In the genomic region with DNA sequence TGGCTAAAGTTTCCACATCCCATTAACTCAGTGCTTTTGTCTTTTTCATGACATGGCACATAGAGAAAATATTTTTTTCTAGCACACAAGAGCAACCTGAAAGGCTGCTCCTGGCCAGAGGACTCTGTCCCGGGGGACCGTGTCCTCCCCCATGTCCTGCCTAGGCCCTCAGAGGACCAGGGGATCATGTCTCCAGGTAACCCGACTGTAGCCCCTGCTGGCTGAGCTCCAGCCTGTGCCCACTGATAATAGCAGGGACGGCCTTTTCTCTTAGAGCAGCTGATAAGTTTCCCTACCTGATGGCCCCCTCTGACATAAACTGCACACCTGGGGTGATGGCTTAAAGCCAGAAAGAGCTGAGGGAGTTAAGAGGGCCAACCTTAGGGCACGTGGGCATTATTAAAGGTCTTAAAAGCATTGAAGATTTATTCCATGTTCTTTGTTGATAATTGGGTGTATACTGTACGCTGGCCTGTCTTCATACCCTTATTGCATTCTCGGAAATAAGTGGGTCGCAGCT, we compare ENCODE assay signal across 24 cellular contexts. TPM values are rescaled to one million over a fixed set of nuclear protein-coding genes. Genes with fewer than 3 reads are reported as not detected.
DNase-seq lines count a peak whose midpoint lies in the region; ATAC-seq, FAIRE-seq and TF ChIP-seq lines count a peak whose summit lies in the region.
"Had no signal": no experiment of that assay in that cellular context is flagged by ENCODE, and none has a peak within 500 bp of the region (broad histone marks: within the 10 kb centered on the region; RNA-seq: fewer than 3 reads in every experiment).

No MANE protein-coding gene starts in this region.

- no peak overlapping the region for H3K4me3 Mint-ChIP-seq in Caco-2 (ENCODE audit: unreplicated experiment)
- H3K4me3 Mint-ChIP-seq in activated naive CD4-positive, alpha-beta T cell treated with anti-CD3 and anti-CD28 coated beads, Interleukin-2, amount 10 ng/mL, durations not matched to agents 7 days and 5 days: no peak overlapping the region
- H3K4me3 Mint-ChIP-seq: CD4-positive, alpha-beta T cell had no signal

- peaks cover 9% of the 10 kb centered on the region; the same call in 1 of the 2 replicates for H3K4me1 ChIP-seq in Caco-2
- H3K4me1 ChIP-seq in pancreas: peaks cover 27 to 38% (median 36%) of the 10 kb centered on the region in 3 donors
- peaks cover 0 to 21% (median 2%) of the 10 kb centered on the region in 4 donors for H3K4me1 ChIP-seq in Peyer's patch

- POLR2A ChIA-PET in Caco-2 (lab: Charles Lee): interaction anchor here (0.6 to 1.0 kb wide), 2 partner anchors 39 to 146 kb away, joined by 3 read pairs; partner anchors contain the start of genes C9orf43 and POLE3

- intact Hi-C loops in Caco-2 (cut with micrococcal nuclease; ENCODE audit: unreplicated experiment): no loop called here
- intact Hi-C loops in pancreas (cut with DNase I): no loop called here

- no peak for FAIRE-seq in pancreas (lab: Jason Lieb, UNC)
- FAIRE-seq: GM12891 had no signal

- no peaks in the 10 kb centered on the region for H3K9me3 ChIP-seq in Caco-2
- no peaks in the 10 kb centered on the region for H3K9me3 ChIP-seq in pancreas
- no peaks in the 10 kb centered on the region for H3K9me3 ChIP-seq in Peyer's patch
- H3K9me3 ChIP-seq: BLaER1, HAP-1, SK-N-SH had no signal

- H3K36me3 Mint-ChIP-seq in Caco-2 (ENCODE audit: insufficient read depth, unreplicated experiment): peaks cover 38% of the 10 kb centered on the region
- H3K36me3 Mint-ChIP-seq in activated naive CD4-positive, alpha-beta T cell treated with anti-CD3 and anti-CD28 coated beads, Interleukin-2, amount 10 ng/mL, durations not matched to agents 7 days and 5 days: peaks cover 4% of the 10 kb centered on the region

- 29 to 44% methylated on average over 8 of the region's 8 CpGs for WGBS in pancreas, 2 donors

- H3K27me3 ChIP-seq in Caco-2 (replicated peaks; ENCODE audit: control insufficient read depth, insufficient read depth, low read length): no peaks in the 10 kb centered on the region
- no peaks in the 10 kb centered on the region for H3K27me3 ChIP-seq in pancreas
- no peaks in the 10 kb centered on the region for H3K27me3 ChIP-seq in Peyer's patch
- H3K27me3 ChIP-seq: BLaER1 had no signal

- H3K27ac Mint-ChIP-seq in Caco-2 (ENCODE audit: unreplicated experiment): no peak overlapping the region
- no peak overlapping the region for H3K27ac Mint-ChIP-seq in activated naive CD4-positive, alpha-beta T cell treated with anti-CD3 and anti-CD28 coated beads, Interleukin-2, amount 10 ng/mL, durations not matched to agents 7 days and 5 days
- H3K27ac Mint-ChIP-seq: CD4-positive, alpha-beta T cell had no signal

- H3K4me3 ChIP-seq in Caco-2 (ENCODE audit: low read depth, low read length) (no peak overlapping the region), pancreas (no peak overlapping the region), Peyer's patch (no peak overlapping the region)
- H3K4me3 ChIP-seq: BLaER1, GM23248, HAP-1 had no signal

- CTCF ChIA-PET in Caco-2 (lab: Charles Lee): no interaction called here
- CTCF ChIA-PET in activated naive CD4-positive, alpha-beta T cell treated with anti-CD3 and anti-CD28 coated beads, Interleukin-2, amount 10 ng/mL, durations not matched to agents 7 days and 5 days (lab: Charles Lee): interaction anchor here (1.5 kb wide), 1 partner anchor 32 kb away, joined by 3 read pairs; no protein-coding TSS in a partner anchor

- ATAC-seq in pancreas: peak in 2 of 4 donors; percentile 7 to 18
- ATAC-seq in HG03159 (IDR thresholded peaks at IDR 0.05; ENCODE audit: unreplicated experiment): no peak

- H3K27me3 Mint-ChIP-seq in Caco-2 (ENCODE audit: insufficient read depth, unreplicated experiment): no peaks in the 10 kb centered on the region
- H3K27me3 Mint-ChIP-seq in activated naive CD4-positive, alpha-beta T cell treated with anti-CD3 and anti-CD28 coated beads, Interleukin-2, amount 10 ng/mL, durations not matched to agents 7 days and 5 days: peaks cover 4% of the 10 kb centered on the region
- H3K27me3 Mint-ChIP-seq: CD4-positive, alpha-beta T cell had no signal

- H3K36me3 ChIP-seq in Caco-2 (ENCODE audit: control insufficient read depth, insufficient read depth, low read length): peaks cover 10% of the 10 kb centered on the region
- H3K36me3 ChIP-seq in pancreas: peaks cover 0 to 15% (median 0%) of the 10 kb centered on the region in 3 donors
- peaks cover 0 to 27% (median 0%) of the 10 kb centered on the region in 3 donors for H3K36me3 ChIP-seq in Peyer's patch

- H3K27ac ChIP-seq in pancreas: peak overlapping the region in 3 of 4 donors; percentile 18 to 51 (median 41)
- H3K27ac ChIP-seq in Peyer's patch: no peak overlapping the region
- H3K27ac ChIP-seq: BLaER1, GM23248 had no signal

- no peak for DNase-seq in Caco-2
- peak; percentile 87 for DNase-seq in DMS79 treated with DMSO at 0.1 percent for 48 hours (lab: John Stamatoyannopoulos, UW)
- DNase-seq in NCI-H345 (lab: John Stamatoyannopoulos, UW): peak; percentile 55
- DNase-seq in pancreas: peak in 4 of 6 donors; percentile 41 to 64 (median 58)
- no peak for DNase-seq in Peyer's patch
- DNase-seq in activated naive CD4-positive, alpha-beta T cell treated with anti-CD3 and anti-CD28 coated beads, Interleukin-2, amount 10 ng/mL, durations not matched to agents 7 days and 5 days: no peak
- DNase-seq: ACHN; CD4-positive, alpha-beta T cell; COR-L47; DMS 273 treated with DMSO at 0.1 percent for 48 hours; GM23248; KBM-7; MM.1S; NCI-H1048; NCI-H187; NCI-H2171; NCI-H446; NCI-H526 treated with DMSO at 0.1 percent for 48 hours; SIG-M5; SK-N-SH had no signal

- TF ChIP-seq CTCF in Caco-2 (IDR thresholded peaks at IDR 0.05; ENCODE audit: insufficient read depth in 1 of 2, low read depth in 1 of 2, low read length in 1 of 2, severe bottlenecking in 1 of 2, unreplicated experiment in 1 of 2): no peak
- TF ChIP-seq CTCF in pancreas (IDR thresholded peaks at IDR 0.05): no peak
- no peak for TF ChIP-seq CTCF in Peyer's patch (IDR thresholded peaks at IDR 0.05)

- H3K9me3 Mint-ChIP-seq in Caco-2 (ENCODE audit: unreplicated experiment): no peaks in the 10 kb centered on the region
- H3K9me3 Mint-ChIP-seq in activated naive CD4-positive, alpha-beta T cell treated with anti-CD3 and anti-CD28 coated beads, Interleukin-2, amount 10 ng/mL, durations not matched to agents 7 days and 5 days: no peaks in the 10 kb centered on the region
- H3K9me3 Mint-ChIP-seq: CD4-positive, alpha-beta T cell had no signal

- H3K4me1 Mint-ChIP-seq in Caco-2 (ENCODE audit: low read depth, unreplicated experiment): no peaks in the 10 kb centered on the region
- H3K4me1 Mint-ChIP-seq in activated naive CD4-positive, alpha-beta T cell treated with anti-CD3 and anti-CD28 coated beads, Interleukin-2, amount 10 ng/mL, durations not matched to agents 7 days and 5 days: peaks cover 8% of the 10 kb centered on the region

- no peak for TF ChIP-seq POLR2A in Peyer's patch (IDR thresholded peaks at IDR 0.05)

- BruUV-seq in Caco-2 (replicated peaks; lab: Mats Ljungman, UMichigan): TSS peak; percentile 11

RNA-seq across cellular contexts. Expression of gene HDHD3, which starts 5.9 kb away (rescaled TPM):
- total RNA-seq in Caco-2 (2022) (60.9 and 64.9 TPM in 2 replicates), pancreas (10 to 100 TPM; 18.8 to 44.0 (median 26.3) TPM), Peyer's patch (100 to 1,000 TPM in 3 of 4 donors, 10 to 100 TPM in 1; 56.1 to 258 (median 237) TPM)
- 10 to 100 TPM; 76.0 to 80.6 TPM for polyA plus RNA-seq in pancreas

RNA-seq across cellular contexts. Expression of gene BSPRY, which starts 21.5 kb away (rescaled TPM):
- 14.5 and 14.7 TPM in 2 replicates for total RNA-seq in Caco-2 (2022)
- total RNA-seq in pancreas: 10 to 100 TPM; 15.2 to 35.9 (median 22.7) TPM
- polyA plus RNA-seq in pancreas: 10 to 100 TPM; 12.5 to 19.7 TPM
- 10 to 100 TPM; 11.6 to 20.8 (median 15.8) TPM for total RNA-seq in Peyer's patch
- total RNA-seq: CD4-positive, alpha-beta T cell; GM23248 had no signal
- polyA plus RNA-seq: GM23248, SK-N-SH had no signal

RNA-seq across cellular contexts. Expression of gene ALAD, which starts 30.2 kb away (rescaled TPM):
- 43.6 and 48.8 TPM in 2 replicates for total RNA-seq in Caco-2 (2022)
- total RNA-seq in pancreas: 10 to 100 TPM; 35.7 to 60.3 (median 43.8) TPM
- 10 to 100 TPM; 43.3 to 46.5 TPM for polyA plus RNA-seq in pancreas
- 10 to 100 TPM; 44.6 to 81.4 (median 62.2) TPM for total RNA-seq in Peyer's patch

RNA-seq across cellular contexts. Expression of gene WDR31, which starts 30.8 kb away (rescaled TPM):
- total RNA-seq in Caco-2 (2022) (1.9 and 2.3 TPM in 2 replicates), pancreas (1 to 10 TPM; 2.2 to 4.5 (median 3.3) TPM), Peyer's patch (1 to 10 TPM in 3 of 4 donors, not detected in 1; 1.1 to 3.5 (median 2.5) TPM)
- 1 to 10 TPM; 1.2 to 1.3 TPM for polyA plus RNA-seq in pancreas

RNA-seq across cellular contexts. Expression of gene POLE3, which starts 39.6 kb away (rescaled TPM):
- 48.8 and 57.2 TPM in 2 replicates for total RNA-seq in Caco-2 (2022)
- total RNA-seq in pancreas: 10 to 100 TPM in 5 of 6 donors, 1 to 10 TPM in 1; 8.7 to 19.1 (median 14.0) TPM
- 10 to 100 TPM in 1 of 2 donors, 1 to 10 TPM in 1; 9.1 to 14.3 TPM for polyA plus RNA-seq in pancreas
- total RNA-seq in Peyer's patch: 10 to 100 TPM; 13.8 to 56.9 (median 16.4) TPM

Comparison
In these comparisons a context has a peak if more than half of its experiments do, and no peak if none do; other contexts are left out.
1. DNase-seq: peak in DMS79 treated with DMSO at 0.1 percent for 48 hours (single experiment), NCI-H345 (single experiment) and pancreas (4 of 6); none in Caco-2 (0 of 2), Peyer's patch (0 of 3) and activated naive CD4-positive, alpha-beta T cell treated with anti-CD3 and anti-CD28 coated beads, Interleukin-2, amount 10 ng/mL, durations not matched to agents 7 days and 5 days (single experiment).
2. H3K27ac ChIP-seq: peak in pancreas (3 of 4); none in Peyer's patch (0 of 4).